ENCODE assay signal across 9 cellular contexts in the genomic region with DNA sequence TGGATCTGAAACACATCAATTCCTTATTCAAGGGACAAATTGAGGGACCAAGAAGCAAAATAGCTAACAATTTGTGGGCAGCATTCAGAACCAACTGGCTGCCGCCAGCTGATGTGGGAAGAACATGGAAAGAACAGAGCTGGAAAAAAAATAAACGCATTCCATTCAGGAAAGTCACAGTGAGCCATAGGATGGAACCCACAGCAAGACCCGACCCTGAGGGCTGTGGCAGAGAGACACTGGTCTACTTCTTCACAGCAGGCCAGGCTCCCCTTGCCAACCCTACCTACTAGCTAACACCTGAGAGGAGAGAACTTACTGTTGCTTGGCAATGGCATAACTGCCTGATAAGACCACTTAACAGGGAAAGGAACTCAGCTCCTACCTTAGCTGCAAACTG.
DNase-seq lines count a peak whose midpoint lies in the region; ATAC-seq and TF ChIP-seq lines count a peak whose summit lies in the region.
"Had no signal": no experiment of that assay in that cellular context is flagged by ENCODE, and none has a peak within 500 bp of the region (broad histone marks: within the 10 kb centered on the region; RNA-seq: fewer than 3 reads in every experiment).

No MANE protein-coding gene starts in this region.

- peaks cover 20% of the 10 kb centered on the region for H3K79me1 ChIP-seq in mesenchymal stem cell (replicated peaks; ENCODE audit: low read length, poor library complexity, severe bottlenecking)

- no peak overlapping the region for H3K9ac ChIP-seq in mesenchymal stem cell (ENCODE audit: low read length)

- no peak overlapping the region for H3K4me3 ChIP-seq in mesenchymal stem cell (ENCODE audit: insufficient read depth in 1 of 2, low read depth in 1 of 2, low read length in 2 of 2)

- no peak overlapping the region for H3K4me2 ChIP-seq in mesenchymal stem cell (ENCODE audit: low read length, poor library complexity, severe bottlenecking)

- peaks cover 21% of the 10 kb centered on the region for H3K4me1 Mint-ChIP-seq in activated T-helper 1 cell treated with anti-CD3 and anti-CD28 coated beads, Interleukin-12 subunit alpha, Interleukin-12 subunit beta, Interleukin-2, Interleukin-4 antibody, amounts not matched to agents 30 ng/mL and 10 ng/mL and 1 ng/mL, durations not matched to agents 14 hours and 24 hours and 36 hours (ENCODE audit: low read depth)

- ATAC-seq in HG02798 (IDR thresholded peaks at IDR 0.05; ENCODE audit: poor library complexity, unreplicated experiment) (no peak), GM19463 (IDR thresholded peaks at IDR 0.05; ENCODE audit: unreplicated experiment) (no peak)

- TF ChIP-seq RAD21 in Ishikawa (IDR thresholded peaks at IDR 0.05; ENCODE audit: low read depth): no peak

- H2BK12ac ChIP-seq in mesenchymal stem cell (ENCODE audit: low read length in 2 of 2): no peak overlapping the region

- no peaks in the 10 kb centered on the region for H3K9me3 ChIP-seq in mesenchymal stem cell (ENCODE audit: control insufficient read depth, low read length)

- DNase-seq in AG20443 (ENCODE audit: low spot score) (peak; percentile 83), caudate nucleus (lab: John Stamatoyannopoulos, UW) (no peak), mesenchymal stem cell (peak; percentile 81)
- no peak for DNase-seq in activated T-helper 1 cell treated with anti-CD3 and anti-CD28 coated beads, Interleukin-12 subunit alpha, Interleukin-12 subunit beta, Interleukin-2, Interleukin-4 antibody, amounts not matched to agents 30 ng/mL and 10 ng/mL and 1 ng/mL, durations not matched to agents 14 hours and 24 hours and 36 hours (ENCODE audit: low spot score)
- no peak for DNase-seq in activated CD4-positive, alpha-beta T cell treated with anti-CD3 and anti-CD28 coated beads for 1 hour

- no peak overlapping the region for H2BK15ac ChIP-seq in mesenchymal stem cell (ENCODE audit: low read depth, poor library complexity, severe bottlenecking)

- no peak overlapping the region for H3K18ac ChIP-seq in mesenchymal stem cell (ENCODE audit: low read depth in 1 of 2, low read length in 2 of 2)

- H3K14ac ChIP-seq in mesenchymal stem cell (ENCODE audit: low read length in 2 of 2): no peak overlapping the region

- H3K36me3 Mint-ChIP-seq in activated T-helper 1 cell treated with anti-CD3 and anti-CD28 coated beads, Interleukin-12 subunit alpha, Interleukin-12 subunit beta, Interleukin-2, Interleukin-4 antibody, amounts not matched to agents 30 ng/mL and 10 ng/mL and 1 ng/mL, durations not matched to agents 14 hours and 24 hours and 36 hours (ENCODE audit: low read depth): peaks cover 17% of the 10 kb centered on the region

- peaks cover 0 to 9% of the 10 kb centered on the region in 2 experiments for H3K36me3 ChIP-seq in mesenchymal stem cell (ENCODE audit: control insufficient read depth in 1 of 2, insufficient read depth in 2 of 2, low read depth in 1 of 2, low read length in 2 of 2)

- 30% methylated on average over 3 of the region's 3 CpGs for WGBS in mesenchymal stem cell

- peaks cover 5% of the 10 kb centered on the region for H3K4me1 ChIP-seq in mesenchymal stem cell (ENCODE audit: control insufficient read depth, insufficient read depth, low read depth, low read length)

- no peak overlapping the region for H2AFZ ChIP-seq in mesenchymal stem cell (ENCODE audit: low read depth, low read length)

- TF ChIP-seq EP300 in Ishikawa (IDR thresholded peaks at IDR 0.05; ENCODE audit: borderline replicate concordance): no peak

- no peak overlapping the region for H4K91ac ChIP-seq in mesenchymal stem cell (ENCODE audit: low read length)

- H3K27ac ChIP-seq in caudate nucleus (ENCODE audit: low read depth, low read length) (peak overlapping the region; percentile 74), mesenchymal stem cell (ENCODE audit: low read length, poor library complexity, severe bottlenecking) (no peak overlapping the region)
- H3K27ac ChIP-seq: epithelial cell of prostate had no signal

- H2AK5ac ChIP-seq in mesenchymal stem cell (ENCODE audit: low read length, severe bottlenecking): no peak overlapping the region

- no peak overlapping the region for H3K4ac ChIP-seq in mesenchymal stem cell (ENCODE audit: low read depth in 1 of 2, low read length in 2 of 2)

- H3K27me3 ChIP-seq in mesenchymal stem cell (ENCODE audit: control insufficient read depth in 1 of 2, insufficient read depth in 1 of 2, low read length in 2 of 2): no peaks in the 10 kb centered on the region

- no peak overlapping the region for H4K8ac ChIP-seq in mesenchymal stem cell (ENCODE audit: low read length)

- H3K9me3 Mint-ChIP-seq in activated T-helper 1 cell treated with anti-CD3 and anti-CD28 coated beads, Interleukin-12 subunit alpha, Interleukin-12 subunit beta, Interleukin-2, Interleukin-4 antibody, amounts not matched to agents 30 ng/mL and 10 ng/mL and 1 ng/mL, durations not matched to agents 14 hours and 24 hours and 36 hours: no peaks in the 10 kb centered on the region

- no peak overlapping the region for H3K4me3 Mint-ChIP-seq in activated T-helper 1 cell treated with anti-CD3 and anti-CD28 coated beads, Interleukin-12 subunit alpha, Interleukin-12 subunit beta, Interleukin-2, Interleukin-4 antibody, amounts not matched to agents 30 ng/mL and 10 ng/mL and 1 ng/mL, durations not matched to agents 14 hours and 24 hours and 36 hours

- no peak overlapping the region for H3K27ac Mint-ChIP-seq in activated T-helper 1 cell treated with anti-CD3 and anti-CD28 coated beads, Interleukin-12 subunit alpha, Interleukin-12 subunit beta, Interleukin-2, Interleukin-4 antibody, amounts not matched to agents 30 ng/mL and 10 ng/mL and 1 ng/mL, durations not matched to agents 14 hours and 24 hours and 36 hours

- H3K27me3 Mint-ChIP-seq in activated T-helper 1 cell treated with anti-CD3 and anti-CD28 coated beads, Interleukin-12 subunit alpha, Interleukin-12 subunit beta, Interleukin-2, Interleukin-4 antibody, amounts not matched to agents 30 ng/mL and 10 ng/mL and 1 ng/mL, durations not matched to agents 14 hours and 24 hours and 36 hours (ENCODE audit: insufficient read depth): no peaks in the 10 kb centered on the region

- H2BK120ac ChIP-seq in mesenchymal stem cell (ENCODE audit: low read depth, low read length): no peak overlapping the region

- H2BK5ac ChIP-seq in mesenchymal stem cell (ENCODE audit: low read depth, low read length, poor library complexity, severe bottlenecking): no peak overlapping the region

- intact Hi-C loops in activated T-helper 1 cell treated with anti-CD3 and anti-CD28 coated beads, Interleukin-12 subunit alpha, Interleukin-12 subunit beta, Interleukin-2, Interleukin-4 antibody, amounts not matched to agents 30 ng/mL and 10 ng/mL and 1 ng/mL, durations not matched to agents 14 hours and 24 hours and 36 hours (cut with micrococcal nuclease): no loop called here

- no peak overlapping the region for H3K23ac ChIP-seq in mesenchymal stem cell (ENCODE audit: low read length in 2 of 2)

TF ChIP-seq in Ishikawa, 13 proteins besides CTCF, POLR2A, EP300 and RAD21:
- TF ChIP-seq ZBTB7A (IDR thresholded peaks at IDR 0.05; ENCODE audit: low read depth) (0 out of 2 replicates have a peak, but pooled peaks have one; percentile 40), TEAD4 (IDR thresholded peaks at IDR 0.05) (peak; percentile 28; the same call in 1 of the 2 replicates), EGR1 (IDR thresholded peaks at IDR 0.05) (no peak)

Comparison
In these comparisons a context has a peak if more than half of its experiments do, and no peak if none do; other contexts are left out.
1. DNase-seq: peak in AG20443 (single experiment) and mesenchymal stem cell (single experiment); none in caudate nucleus (0 of 61), activated T-helper 1 cell treated with anti-CD3 and anti-CD28 coated beads, Interleukin-12 subunit alpha, Interleukin-12 subunit beta, Interleukin-2, Interleukin-4 antibody, amounts not matched to agents 30 ng/mL and 10 ng/mL and 1 ng/mL, durations not matched to agents 14 hours and 24 hours and 36 hours (single experiment) and activated CD4-positive, alpha-beta T cell treated with anti-CD3 and anti-CD28 coated beads for 1 hour (single experiment).